1 cellular context compared by ENCODE assay signal in the genomic region with DNA sequence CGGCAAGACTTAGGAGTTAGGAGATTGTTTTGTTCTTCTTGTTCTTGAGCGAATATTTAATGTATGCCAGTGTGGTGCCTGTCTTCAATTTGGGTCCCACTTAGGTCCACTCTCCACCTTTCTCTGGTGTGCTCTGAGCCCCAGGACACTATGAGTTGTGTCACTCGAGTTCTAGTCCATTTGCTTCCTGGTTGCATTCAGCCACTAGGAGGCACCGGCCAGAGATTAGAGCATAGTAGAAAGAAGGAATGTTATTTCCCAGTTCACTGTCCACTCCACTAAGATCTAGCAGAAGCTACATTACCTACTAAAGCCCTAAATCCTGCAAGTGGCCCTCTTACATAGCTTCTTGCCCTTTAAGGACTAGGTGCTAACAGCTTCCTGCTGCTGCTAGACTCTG.
TF ChIP-seq lines count a peak whose summit lies in the region.

No MANE protein-coding gene starts in this region.

TF ChIP-seq in HCT116, 20 proteins besides CTCF, POLR2A, EP300 and RAD21 (continued from another document):
- TF ChIP-seq, protein P1, sequence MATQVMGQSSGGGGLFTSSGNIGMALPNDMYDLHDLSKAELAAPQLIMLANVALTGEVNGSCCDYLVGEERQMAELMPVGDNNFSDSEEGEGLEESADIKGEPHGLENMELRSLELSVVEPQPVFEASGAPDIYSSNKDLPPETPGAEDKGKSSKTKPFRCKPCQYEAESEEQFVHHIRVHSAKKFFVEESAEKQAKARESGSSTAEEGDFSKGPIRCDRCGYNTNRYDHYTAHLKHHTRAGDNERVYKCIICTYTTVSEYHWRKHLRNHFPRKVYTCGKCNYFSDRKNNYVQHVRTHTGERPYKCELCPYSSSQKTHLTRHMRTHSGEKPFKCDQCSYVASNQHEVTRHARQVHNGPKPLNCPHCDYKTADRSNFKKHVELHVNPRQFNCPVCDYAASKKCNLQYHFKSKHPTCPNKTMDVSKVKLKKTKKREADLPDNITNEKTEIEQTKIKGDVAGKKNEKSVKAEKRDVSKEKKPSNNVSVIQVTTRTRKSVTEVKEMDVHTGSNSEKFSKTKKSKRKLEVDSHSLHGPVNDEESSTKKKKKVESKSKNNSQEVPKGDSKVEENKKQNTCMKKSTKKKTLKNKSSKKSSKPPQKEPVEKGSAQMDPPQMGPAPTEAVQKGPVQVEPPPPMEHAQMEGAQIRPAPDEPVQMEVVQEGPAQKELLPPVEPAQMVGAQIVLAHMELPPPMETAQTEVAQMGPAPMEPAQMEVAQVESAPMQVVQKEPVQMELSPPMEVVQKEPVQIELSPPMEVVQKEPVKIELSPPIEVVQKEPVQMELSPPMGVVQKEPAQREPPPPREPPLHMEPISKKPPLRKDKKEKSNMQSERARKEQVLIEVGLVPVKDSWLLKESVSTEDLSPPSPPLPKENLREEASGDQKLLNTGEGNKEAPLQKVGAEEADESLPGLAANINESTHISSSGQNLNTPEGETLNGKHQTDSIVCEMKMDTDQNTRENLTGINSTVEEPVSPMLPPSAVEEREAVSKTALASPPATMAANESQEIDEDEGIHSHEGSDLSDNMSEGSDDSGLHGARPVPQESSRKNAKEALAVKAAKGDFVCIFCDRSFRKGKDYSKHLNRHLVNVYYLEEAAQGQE (IDR thresholded peaks at IDR 0.05; ENCODE audit: low read depth), result no peak
- no peak for TF ChIP-seq EGR1 (IDR thresholded peaks at IDR 0.05; ENCODE audit: low read depth)
- TF ChIP-seq SRF (IDR thresholded peaks at IDR 0.05; ENCODE audit: low read depth), result no peak
- TF ChIP-seq, protein P2, sequence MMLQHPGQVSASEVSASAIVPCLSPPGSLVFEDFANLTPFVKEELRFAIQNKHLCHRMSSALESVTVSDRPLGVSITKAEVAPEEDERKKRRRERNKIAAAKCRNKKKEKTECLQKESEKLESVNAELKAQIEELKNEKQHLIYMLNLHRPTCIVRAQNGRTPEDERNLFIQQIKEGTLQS (IDR thresholded peaks at IDR 0.05), result no peak
- TF ChIP-seq TCF7L2 (IDR thresholded peaks at IDR 0.05; ENCODE audit: borderline replicate concordance, extremely low read depth, insufficient read depth, insufficient read length), result no peak
- TF ChIP-seq CEBPB (IDR thresholded peaks at IDR 0.05; ENCODE audit: low read depth), result no peak
- TF ChIP-seq ZFX (IDR thresholded peaks at IDR 0.05), result no peak
- no peak for TF ChIP-seq ZNF274 (IDR thresholded peaks at IDR 0.05; ENCODE audit: low read depth, low read length)
- no peak for TF ChIP-seq ELF1 (IDR thresholded peaks at IDR 0.05; ENCODE audit: borderline replicate concordance, low read depth)
